In genomic region chr10:6593140-6593740, GRCh38 we compare ENCODE assay signal across 16 cellular contexts. TPM values are rescaled to one million over a fixed set of nuclear protein-coding genes. Genes with fewer than 3 reads are reported as not detected.
A peak's percentile ranks its signal among the peaks of the same experiment; 100 is the strongest.
DNase-seq lines count a peak whose midpoint lies in the region; ATAC-seq and TF ChIP-seq lines count a peak whose summit lies in the region.
"Had no signal": no experiment of that assay in that cellular context is flagged by ENCODE, and none has a peak within 500 bp of the region (broad histone marks: within the 10 kb centered on the region; RNA-seq: fewer than 3 reads in every experiment).

No MANE protein-coding gene starts in this region.

- no peaks in the 10 kb centered on the region for H3K27me3 Mint-ChIP-seq in activated naive CD8-positive, alpha-beta T cell treated with anti-CD3 and anti-CD28 coated beads, Interleukin-2, amount 10 ng/mL, durations not matched to agents 7 days and 5 days
- H3K27me3 Mint-ChIP-seq in nephron progenitor cell (ENCODE audit: low read depth, poor library complexity), result peaks cover 5% of the 10 kb centered on the region

- no peaks in the 10 kb centered on the region for H3K9me3 Mint-ChIP-seq in activated naive CD8-positive, alpha-beta T cell treated with anti-CD3 and anti-CD28 coated beads, Interleukin-2, amount 10 ng/mL, durations not matched to agents 7 days and 5 days
- no peaks in the 10 kb centered on the region for H3K9me3 Mint-ChIP-seq in nephron progenitor cell

- peak; percentile 73 for DNase-seq in activated effector memory CD4-positive, alpha-beta T cell treated with anti-CD3 and anti-CD28 coated beads, Interleukin-2, amount 50 U/mL, for 16 hours
- DNase-seq in activated effector memory CD4-positive, alpha-beta T cell treated with Interleukin-2 at 50 U/mL for 16 hours, result no peak
- DNase-seq in M059J (ENCODE audit: low read depth), result peak; percentile 15
- peak; percentile 46 for DNase-seq in activated naive CD8-positive, alpha-beta T cell treated with anti-CD3 and anti-CD28 coated beads, Interleukin-2, amount 10 ng/mL, durations not matched to agents 7 days and 5 days
- DNase-seq in nephron progenitor cell, result no peak
- DNase-seq in cardiac septum (ENCODE audit: low spot score), result no peak
- DNase-seq: Calu3, H7, NCI-H1436 treated with DMSO at 0.1 percent for 48 hours, NCI-H345, nucleus accumbens had no signal

- no peak for TF ChIP-seq CTCF in nephron progenitor cell (IDR thresholded peaks at IDR 0.05)

- peak; percentile 46 for ATAC-seq in activated naive CD8-positive, alpha-beta T cell treated with anti-CD3 and anti-CD28 coated beads, Interleukin-2, amount 10 ng/mL, durations not matched to agents 7 days and 5 days (ENCODE audit: low read depth)
- no peak for ATAC-seq in GM18519 (IDR thresholded peaks at IDR 0.05; ENCODE audit: low FRiP score, unreplicated experiment)
- ATAC-seq in GM19035 (IDR thresholded peaks at IDR 0.05; ENCODE audit: unreplicated experiment), result no peak
- ATAC-seq: K562 had no signal

- peak overlapping the region; percentile 77 for H3K4me3 Mint-ChIP-seq in activated naive CD8-positive, alpha-beta T cell treated with anti-CD3 and anti-CD28 coated beads, Interleukin-2, amount 10 ng/mL, durations not matched to agents 7 days and 5 days
- H3K4me3 Mint-ChIP-seq in nephron progenitor cell, result no peak overlapping the region
- H3K4me3 Mint-ChIP-seq: mesothelial cell of epicardium had no signal

- intact Hi-C loops in cardiac septum (cut with DNase I), result no loop called here

- peaks cover 43% of the 10 kb centered on the region for H3K36me3 Mint-ChIP-seq in activated naive CD8-positive, alpha-beta T cell treated with anti-CD3 and anti-CD28 coated beads, Interleukin-2, amount 10 ng/mL, durations not matched to agents 7 days and 5 days
- peaks cover 9% of the 10 kb centered on the region for H3K36me3 Mint-ChIP-seq in nephron progenitor cell (ENCODE audit: low read depth)
- H3K36me3 Mint-ChIP-seq: mesothelial cell of epicardium had no signal

- peak overlapping the region; percentile 93 for H3K27ac Mint-ChIP-seq in activated naive CD8-positive, alpha-beta T cell treated with anti-CD3 and anti-CD28 coated beads, Interleukin-2, amount 10 ng/mL, durations not matched to agents 7 days and 5 days
- H3K27ac Mint-ChIP-seq in nephron progenitor cell, result peak overlapping the region; percentile 84
- H3K27ac Mint-ChIP-seq: mesothelial cell of epicardium had no signal

- H3K4me1 Mint-ChIP-seq in activated naive CD8-positive, alpha-beta T cell treated with anti-CD3 and anti-CD28 coated beads, Interleukin-2, amount 10 ng/mL, durations not matched to agents 7 days and 5 days, result peaks cover 91% of the 10 kb centered on the region
- H3K4me1 Mint-ChIP-seq in nephron progenitor cell, result no peaks in the 10 kb centered on the region
- H3K4me1 Mint-ChIP-seq: mesothelial cell of epicardium had no signal

- POLR2A ChIA-PET in activated naive CD8-positive, alpha-beta T cell treated with anti-CD3 and anti-CD28 coated beads, Interleukin-2, amount 10 ng/mL, durations not matched to agents 7 days and 5 days (lab: Charles Lee), result interaction anchor here (0.9 to 16.7 kb wide), 6 partner anchors 8 to 63 kb away, joined by 3 to 382 read pairs (median 4); partner anchors contain the start of gene PRKCQ

RNA-seq across cellular contexts. Expression of gene PRKCQ, which starts 13.2 kb away (rescaled TPM):
- total RNA-seq in M059J (2014; rRNA removed; shearing (Covaris generic)), result 0.10 TPM in 1 of 2 replicates, not detected in the other
- total RNA-seq in activated naive CD8-positive, alpha-beta T cell treated with anti-CD3 and anti-CD28 coated beads, Interleukin-2, amount 10 ng/mL, durations not matched to agents 7 days and 5 days, result 10 to 100 TPM; 61.2 to 61.8 TPM
- total RNA-seq in cardiac septum, result 0.24 TPM
- total RNA-seq: SJSA1 had no signal

Comparison
In these comparisons a context has a peak if more than half of its experiments do, and no peak if none do; other contexts are left out.
1. DNase-seq: peak in activated effector memory CD4-positive, alpha-beta T cell treated with anti-CD3 and anti-CD28 coated beads, Interleukin-2, amount 50 U/mL, for 16 hours (single experiment), M059J (single experiment) and activated naive CD8-positive, alpha-beta T cell treated with anti-CD3 and anti-CD28 coated beads, Interleukin-2, amount 10 ng/mL, durations not matched to agents 7 days and 5 days (single experiment); none in activated effector memory CD4-positive, alpha-beta T cell treated with Interleukin-2 at 50 U/mL for 16 hours (single experiment), nephron progenitor cell (single experiment) and cardiac septum (single experiment).
2. RNA of gene PRKCQ, which starts 13.2 kb away (total RNA-seq): 61.2 to 61.8 TPM in activated naive CD8-positive, alpha-beta T cell treated with anti-CD3 and anti-CD28 coated beads, Interleukin-2, amount 10 ng/mL, durations not matched to agents 7 days and 5 days; 0.24 TPM in cardiac septum (single experiment) and 0.10 TPM in M059J; every median in the first group is over 10 times any median in the second.